ENCODE assay signal across 20 cellular contexts in the genomic region with DNA sequence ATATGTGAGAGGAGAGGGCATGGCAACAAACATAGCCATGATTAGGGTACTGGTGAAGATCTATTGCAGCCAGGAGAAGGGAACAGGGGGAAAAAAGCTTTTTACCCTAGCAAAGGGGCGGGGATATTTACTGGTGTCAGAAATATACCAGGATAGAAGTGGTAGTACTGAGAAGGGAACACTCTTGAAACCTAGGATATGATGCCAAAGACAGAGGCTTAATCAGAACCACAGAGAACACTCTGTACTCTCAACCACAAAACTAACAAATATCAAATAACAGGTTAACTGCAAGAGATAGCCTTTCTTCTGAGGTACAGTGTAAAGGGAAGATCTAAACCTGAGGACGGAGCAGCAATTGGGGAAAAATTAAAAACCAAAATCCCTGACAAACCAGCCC.
DNase-seq lines count a peak whose midpoint lies in the region; ATAC-seq, FAIRE-seq and TF ChIP-seq lines count a peak whose summit lies in the region.
"Had no signal": no experiment of that assay in that cellular context is flagged by ENCODE, and none has a peak within 500 bp of the region (broad histone marks: within the 10 kb centered on the region; RNA-seq: fewer than 3 reads in every experiment).

No MANE protein-coding gene starts in this region.

- peak; percentile 34 for ATAC-seq in sciatic nerve
- ATAC-seq: GM12878, HCT116 had no signal

- H3K27me3 Mint-ChIP-seq in nephron progenitor cell (ENCODE audit: low read depth, poor library complexity) (peaks cover 4% of the 10 kb centered on the region), neural progenitor cell (ENCODE audit: insufficient read depth, low read depth) (no peaks in the 10 kb centered on the region)
- H3K27me3 Mint-ChIP-seq: CD4-positive, alpha-beta memory T cell had no signal

- H3K9me3 Mint-ChIP-seq in nephron progenitor cell (no peaks in the 10 kb centered on the region), neural progenitor cell (no peaks in the 10 kb centered on the region)
- H3K9me3 Mint-ChIP-seq: H9 had no signal

- intact Hi-C loops in sciatic nerve (cut with DNase I), result no loop called here
- intact Hi-C loops in colonic mucosa (cut with DNase I), result no loop called here

- H3K9ac ChIP-seq in neural progenitor cell, result no peak overlapping the region
- no peak overlapping the region for H3K9ac ChIP-seq in colonic mucosa (ENCODE audit: low read depth in 2 of 2, low read length in 2 of 2)
- H3K9ac ChIP-seq: GM23248 had no signal

- no peaks in the 10 kb centered on the region for H3K4me1 ChIP-seq in neural progenitor cell
- no peaks in the 10 kb centered on the region for H3K4me1 ChIP-seq in colonic mucosa

- no peaks in the 10 kb centered on the region for H3K36me3 ChIP-seq in neural progenitor cell
- H3K36me3 ChIP-seq in colonic mucosa, result no peaks in the 10 kb centered on the region

- no peak overlapping the region for H3K27ac ChIP-seq in neural progenitor cell
- H3K27ac ChIP-seq in colonic mucosa, result no peak overlapping the region
- H3K27ac ChIP-seq: GM23248 had no signal

- no peaks in the 10 kb centered on the region for H3K79me2 ChIP-seq in neural progenitor cell (ENCODE audit: low read depth)

- H3F3A ChIP-seq in neural progenitor cell (ENCODE audit: low read depth), result no peaks in the 10 kb centered on the region

- H3K27me3 ChIP-seq in neural progenitor cell (no peaks in the 10 kb centered on the region), colonic mucosa (no peaks in the 10 kb centered on the region)

- H3K9me3 ChIP-seq in neural progenitor cell (ENCODE audit: low read depth) (no peaks in the 10 kb centered on the region), colonic mucosa (no peaks in the 10 kb centered on the region)

- TF ChIP-seq CTCF in nephron progenitor cell (IDR thresholded peaks at IDR 0.05) (no peak), neural progenitor cell (IDR thresholded peaks at IDR 0.05) (no peak), colonic mucosa (IDR thresholded peaks at IDR 0.05) (no peak)

- H3K27ac Mint-ChIP-seq in nephron progenitor cell (peak overlapping the region; percentile 22), neural progenitor cell (no peak overlapping the region)
- H3K27ac Mint-ChIP-seq: CD4-positive, alpha-beta memory T cell; H9 had no signal

- FAIRE-seq in HTR-8/SVneo (lab: Jason Lieb, UNC), result peak; percentile 33
- FAIRE-seq: GM12878, GM19239 had no signal

- no peaks in the 10 kb centered on the region for H3K4me1 Mint-ChIP-seq in nephron progenitor cell
- H3K4me1 Mint-ChIP-seq in neural progenitor cell, result no peaks in the 10 kb centered on the region
- H3K4me1 Mint-ChIP-seq: CD4-positive, alpha-beta memory T cell; H9 had no signal

- no peaks in the 10 kb centered on the region for H4K20me1 ChIP-seq in neural progenitor cell (ENCODE audit: low read depth)

- DNase-seq in HTR-8/SVneo (ENCODE audit: insufficient read length, low spot score), result no peak
- peak; percentile 96 for DNase-seq in LHCN-M2 (ENCODE audit: low read depth)
- DNase-seq in nephron progenitor cell, result no peak
- no peak for DNase-seq in sciatic nerve (ENCODE audit: low spot score)
- DNase-seq in DMS79 (lab: John Stamatoyannopoulos, UW), result no peak
- DNase-seq in neural progenitor cell (ENCODE audit: low spot score), result no peak
- DNase-seq in colonic mucosa, result no peak
- no peak for DNase-seq in medulla oblongata (ENCODE audit: extremely low spot score)
- DNase-seq: C1 segment of cervical spinal cord; Calu3; CD4-positive, alpha-beta memory T cell; COR-L47; DMS153; EL; GDM1; GM23248; H9 had no signal

- no peak overlapping the region for H3K4me2 ChIP-seq in neural progenitor cell

- no peak overlapping the region for H3K4me3 Mint-ChIP-seq in nephron progenitor cell
- H3K4me3 Mint-ChIP-seq in neural progenitor cell, result no peak overlapping the region
- H3K4me3 Mint-ChIP-seq: CD4-positive, alpha-beta memory T cell; H9 had no signal

- no peak overlapping the region for H2AFZ ChIP-seq in neural progenitor cell (replicated peaks)
- H2AFZ ChIP-seq: GM23248 had no signal

- H3K36me3 Mint-ChIP-seq in nephron progenitor cell (ENCODE audit: low read depth), result no peaks in the 10 kb centered on the region
- H3K36me3 Mint-ChIP-seq in neural progenitor cell, result no peaks in the 10 kb centered on the region
- H3K36me3 Mint-ChIP-seq: CD4-positive, alpha-beta memory T cell had no signal

- no peak overlapping the region for H3K4me3 ChIP-seq in neural progenitor cell
- H3K4me3 ChIP-seq in colonic mucosa, result no peak overlapping the region
- H3K4me3 ChIP-seq: GM12878, GM23248 had no signal
